ENCODE assay signal across 1 cellular context in the genomic region with DNA sequence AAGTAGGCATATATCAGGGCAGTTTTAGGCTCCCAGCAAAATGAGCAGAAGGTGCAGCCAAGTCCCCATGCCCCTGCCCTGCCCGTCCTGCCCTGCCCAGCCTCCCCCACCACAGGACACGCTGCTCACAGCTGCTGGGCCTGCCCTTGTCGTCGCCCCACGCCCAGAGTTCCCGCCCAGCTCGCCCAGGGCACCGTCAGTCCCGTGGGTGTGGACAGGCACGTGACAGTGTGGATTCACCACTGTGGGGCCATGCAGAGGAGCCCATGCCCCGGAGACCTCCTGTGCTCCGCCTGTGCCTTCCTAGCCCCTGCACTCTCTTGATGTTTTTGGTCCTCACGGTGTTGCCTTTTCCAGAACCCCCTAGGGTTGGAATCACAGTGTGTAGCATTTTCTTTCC.
TF ChIP-seq lines count a peak whose summit lies in the region.

No MANE protein-coding gene starts in this region.

TF ChIP-seq in GM12878, 131 proteins besides CTCF, POLR2A, EP300 and RAD21:
- TF ChIP-seq POU2F2 (IDR thresholded peaks at IDR 0.05; ENCODE audit: borderline replicate concordance, low read depth, low read length) = no peak
- no peak for TF ChIP-seq CREB1 (IDR thresholded peaks at IDR 0.05; ENCODE audit: low read depth)
- TF ChIP-seq JUND (IDR thresholded peaks at IDR 0.05; ENCODE audit: low read depth, low read length) = no peak
- no peak for TF ChIP-seq WRNIP1 (IDR thresholded peaks at IDR 0.05; ENCODE audit: borderline replicate concordance, low read depth, low read length)
- TF ChIP-seq RCOR1 (conservative IDR thresholded peaks at IDR 0.05; ENCODE audit: low read depth, low read length) = no peak
- no peak for TF ChIP-seq SMAD5 (IDR thresholded peaks at IDR 0.05; ENCODE audit: low read depth)
- TF ChIP-seq PAX8 (IDR thresholded peaks at IDR 0.05) = no peak
- TF ChIP-seq ZNF384 (IDR thresholded peaks at IDR 0.05; ENCODE audit: borderline replicate concordance, low read depth, low read length) = no peak
- TF ChIP-seq, protein P1, sequence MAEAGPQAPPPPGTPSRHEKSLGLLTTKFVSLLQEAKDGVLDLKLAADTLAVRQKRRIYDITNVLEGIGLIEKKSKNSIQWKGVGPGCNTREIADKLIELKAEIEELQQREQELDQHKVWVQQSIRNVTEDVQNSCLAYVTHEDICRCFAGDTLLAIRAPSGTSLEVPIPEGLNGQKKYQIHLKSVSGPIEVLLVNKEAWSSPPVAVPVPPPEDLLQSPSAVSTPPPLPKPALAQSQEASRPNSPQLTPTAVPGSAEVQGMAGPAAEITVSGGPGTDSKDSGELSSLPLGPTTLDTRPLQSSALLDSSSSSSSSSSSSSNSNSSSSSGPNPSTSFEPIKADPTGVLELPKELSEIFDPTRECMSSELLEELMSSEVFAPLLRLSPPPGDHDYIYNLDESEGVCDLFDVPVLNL (IDR thresholded peaks at IDR 0.05; ENCODE audit: low read depth, low read length) = no peak
- no peak for TF ChIP-seq ZZZ3 (IDR thresholded peaks at IDR 0.05; ENCODE audit: control insufficient read depth, insufficient read length, low read depth)
